17 cellular contexts compared by ENCODE assay signal in genomic region chr22:49204599-49205214, GRCh38.
"Had no signal": no experiment of that assay in that cellular context is flagged by ENCODE, and none has a peak within 500 bp of the region (broad histone marks: within the 10 kb centered on the region; RNA-seq: fewer than 3 reads in every experiment).

No MANE protein-coding gene starts in this region.

- H3K9ac ChIP-seq: parathyroid adenoma had no signal

- H3K4me1 ChIP-seq: ascending aorta, heart left ventricle, left lung, parathyroid adenoma, uterus had no signal

- H3K27ac ChIP-seq: ascending aorta, heart left ventricle, left lung, parathyroid adenoma, SK-N-MC, uterus had no signal

- FAIRE-seq: bronchial epithelial cell, colon, frontal cortex had no signal

- H3K79me2 ChIP-seq: parathyroid adenoma had no signal

- H3K36me3 ChIP-seq: ascending aorta, heart left ventricle, left lung, uterus had no signal

- ATAC-seq: heart left ventricle, left lung had no signal

- H3K9me3 ChIP-seq: ascending aorta, heart left ventricle, left lung, uterus had no signal

- H3K4me3 ChIP-seq: ascending aorta, heart left ventricle, left lung, SK-N-MC, uterus had no signal

- H3K27me3 ChIP-seq: ascending aorta, uterus had no signal

- DNase-seq: activated CD4-positive, alpha-beta T cell treated with anti-CD3 and anti-CD28 coated beads, Interleukin-2, amount 10 ng/mL, durations not matched to agents 7 days and 5 days; activated gamma-delta T cell; activated naive CD8-positive, alpha-beta T cell treated with anti-CD3 and anti-CD28 coated beads for 36 hours; activated T-cell treated with anti-CD3 and anti-CD28 coated beads, Interleukin-2, amount 50 U/mL, for 48 hours; effector CD8-positive, alpha-beta T cell; stimulated activated CD4-positive, alpha-beta T cell treated with anti-CD3 and anti-CD28 coated beads, Interleukin-2, amount 100 ng/mL, for 48 hours; stimulated activated naive CD4-positive, alpha-beta T cell treated with Interleukin-2 at 50 U/mL for 16 hours; T-helper 1 cell had no signal

- H2AFZ ChIP-seq: parathyroid adenoma had no signal
